ENCODE assay signal across 11 cellular contexts in genomic region chr6:16688984-16689636, GRCh38.
DNase-seq lines count a peak whose midpoint lies in the region; ATAC-seq and TF ChIP-seq lines count a peak whose summit lies in the region.
"Had no signal": no experiment of that assay in that cellular context is flagged by ENCODE, and none has a peak within 500 bp of the region (broad histone marks: within the 10 kb centered on the region; RNA-seq: fewer than 3 reads in every experiment).

No MANE protein-coding gene starts in this region.

- no peak overlapping the region for H3K4me3 Mint-ChIP-seq in activated CD4-positive, alpha-beta memory T cell treated with anti-CD3 and anti-CD28 coated beads for 36 hours
- H3K4me3 Mint-ChIP-seq in activated CD4-positive, alpha-beta memory T cell treated with anti-CD3 and anti-CD28 coated beads, Interleukin-2, amount 10 ng/mL, durations not matched to agents 7 days and 5 days = no peak overlapping the region

- TF ChIP-seq CTCF in vagina (IDR thresholded peaks at IDR 0.05) = no peak

- H3K9me3 Mint-ChIP-seq in activated CD4-positive, alpha-beta memory T cell treated with anti-CD3 and anti-CD28 coated beads for 36 hours = no peaks in the 10 kb centered on the region
- no peaks in the 10 kb centered on the region for H3K9me3 Mint-ChIP-seq in activated CD4-positive, alpha-beta memory T cell treated with anti-CD3 and anti-CD28 coated beads, Interleukin-2, amount 10 ng/mL, durations not matched to agents 7 days and 5 days

- peak overlapping the region; percentile 0 for H3K4me2 ChIP-seq in skeletal muscle satellite cell (ENCODE audit: low read length)

- peaks cover 91% of the 10 kb centered on the region for H3K4me1 Mint-ChIP-seq in activated CD4-positive, alpha-beta memory T cell treated with anti-CD3 and anti-CD28 coated beads for 36 hours (ENCODE audit: low read depth)
- H3K4me1 Mint-ChIP-seq in activated CD4-positive, alpha-beta memory T cell treated with anti-CD3 and anti-CD28 coated beads, Interleukin-2, amount 10 ng/mL, durations not matched to agents 7 days and 5 days = peaks cover 84% of the 10 kb centered on the region

- H3K27ac ChIP-seq in epithelial cell of prostate (peak overlapping the region; percentile 63), substantia nigra (ENCODE audit: low read depth, low read length, poor library complexity, severe bottlenecking) (no peak overlapping the region), vagina (no peak overlapping the region)
- H3K27ac ChIP-seq: pancreas had no signal

- H3K4me1 ChIP-seq in skeletal muscle satellite cell (ENCODE audit: control insufficient read depth, insufficient read depth, low read length) (peaks cover 36% of the 10 kb centered on the region), vagina (peaks cover 38% of the 10 kb centered on the region)
- H3K4me1 ChIP-seq: BE2C had no signal

- no peaks in the 10 kb centered on the region for H3K27me3 Mint-ChIP-seq in activated CD4-positive, alpha-beta memory T cell treated with anti-CD3 and anti-CD28 coated beads for 36 hours
- no peaks in the 10 kb centered on the region for H3K27me3 Mint-ChIP-seq in activated CD4-positive, alpha-beta memory T cell treated with anti-CD3 and anti-CD28 coated beads, Interleukin-2, amount 10 ng/mL, durations not matched to agents 7 days and 5 days

- DNase-seq in activated CD4-positive, alpha-beta memory T cell treated with anti-CD3 and anti-CD28 coated beads for 36 hours = no peak
- DNase-seq in activated CD4-positive, alpha-beta memory T cell treated with anti-CD3 and anti-CD28 coated beads, Interleukin-2, amount 10 ng/mL, durations not matched to agents 7 days and 5 days = no peak
- DNase-seq in SK-MEL-5 (ENCODE audit: low read depth, low spot score) (peak; percentile 66), epithelial cell of prostate (ENCODE audit: low read depth, low spot score) (no peak), substantia nigra (lab: John Stamatoyannopoulos, UW) (no peak), vagina (ENCODE audit: extremely low spot score in 2 of 2) (no peak)
- DNase-seq: BE2C, NCI-H1417, pancreas had no signal

- POLR2A ChIA-PET in activated CD4-positive, alpha-beta memory T cell treated with anti-CD3 and anti-CD28 coated beads for 36 hours (lab: Charles Lee) = interaction anchor here (1.0 to 5.0 kb wide), 3 partner anchors 9 to 80 kb away, joined by 3 to 43 read pairs (median 10); no protein-coding TSS in a partner anchor
- POLR2A ChIA-PET in activated CD4-positive, alpha-beta memory T cell treated with anti-CD3 and anti-CD28 coated beads, Interleukin-2, amount 10 ng/mL, durations not matched to agents 7 days and 5 days (lab: Charles Lee) = interaction anchor here (1.0 to 4.9 kb wide), 8 partner anchors 9 to 73 kb away, joined by 3 to 50 read pairs (median 5); partner anchors contain the start of gene ATXN1

- peak overlapping the region; percentile 83 for H3K27ac Mint-ChIP-seq in activated CD4-positive, alpha-beta memory T cell treated with anti-CD3 and anti-CD28 coated beads for 36 hours
- H3K27ac Mint-ChIP-seq in activated CD4-positive, alpha-beta memory T cell treated with anti-CD3 and anti-CD28 coated beads, Interleukin-2, amount 10 ng/mL, durations not matched to agents 7 days and 5 days = no peak overlapping the region

- H3K36me3 Mint-ChIP-seq in activated CD4-positive, alpha-beta memory T cell treated with anti-CD3 and anti-CD28 coated beads for 36 hours = peaks cover 2% of the 10 kb centered on the region
- H3K36me3 Mint-ChIP-seq in activated CD4-positive, alpha-beta memory T cell treated with anti-CD3 and anti-CD28 coated beads, Interleukin-2, amount 10 ng/mL, durations not matched to agents 7 days and 5 days (ENCODE audit: low read depth) = peaks cover 39% of the 10 kb centered on the region

- intact Hi-C loops in activated CD4-positive, alpha-beta memory T cell treated with anti-CD3 and anti-CD28 coated beads for 36 hours (cut with micrococcal nuclease) = no loop called here
- intact Hi-C loops in vagina (cut with DNase I) = no loop called here

- H3K27me3 ChIP-seq in skeletal muscle satellite cell (ENCODE audit: control insufficient read depth, insufficient read depth, low read length) (no peaks in the 10 kb centered on the region), vagina (no peaks in the 10 kb centered on the region)
- H3K27me3 ChIP-seq: BE2C, pancreas had no signal

- in situ Hi-C loops in SK-MEL-5 (cut with HindIII; ENCODE audit: low pct_unique_long_range_greater_than_20kb, low sequenced_read_pairs) = no loop called here

- H3K4me3 ChIP-seq in skeletal muscle satellite cell (ENCODE audit: low read length) (no peak overlapping the region), vagina (no peak overlapping the region)
- H3K4me3 ChIP-seq: pancreas had no signal

- no peak overlapping the region for H3K9ac ChIP-seq in skeletal muscle satellite cell (ENCODE audit: low read depth, low read length)

- CTCF ChIA-PET in activated CD4-positive, alpha-beta memory T cell treated with anti-CD3 and anti-CD28 coated beads for 36 hours (lab: Charles Lee) = interaction anchor here (1.1 to 5.6 kb wide), 6 partner anchors 10 to 76 kb away, joined by 3 to 38 read pairs (median 6); partner anchors contain the start of gene ATXN1
- CTCF ChIA-PET in activated CD4-positive, alpha-beta memory T cell treated with anti-CD3 and anti-CD28 coated beads, Interleukin-2, amount 10 ng/mL, durations not matched to agents 7 days and 5 days (lab: Charles Lee) = interaction anchor here (0.7 to 2.1 kb wide), 3 partner anchors 31 to 256 kb away, joined by 3 to 7 read pairs (median 5); no protein-coding TSS in a partner anchor

- no peaks in the 10 kb centered on the region for H3K9me3 ChIP-seq in skeletal muscle satellite cell (replicated peaks; ENCODE audit: low read length)
- no peaks in the 10 kb centered on the region for H3K9me3 ChIP-seq in vagina
- H3K9me3 ChIP-seq: BE2C, pancreas had no signal

- H3K36me3 ChIP-seq in skeletal muscle satellite cell (ENCODE audit: insufficient read depth, low read length) (no peaks in the 10 kb centered on the region), vagina (no peaks in the 10 kb centered on the region)
- H3K36me3 ChIP-seq: BE2C, pancreas had no signal

- no peak for ATAC-seq in GM19351 (IDR thresholded peaks at IDR 0.05; ENCODE audit: unreplicated experiment)

- TF ChIP-seq POLR2A in vagina (IDR thresholded peaks at IDR 0.05) = no peak
